1 cellular context compared by ENCODE assay signal in the genomic region with DNA sequence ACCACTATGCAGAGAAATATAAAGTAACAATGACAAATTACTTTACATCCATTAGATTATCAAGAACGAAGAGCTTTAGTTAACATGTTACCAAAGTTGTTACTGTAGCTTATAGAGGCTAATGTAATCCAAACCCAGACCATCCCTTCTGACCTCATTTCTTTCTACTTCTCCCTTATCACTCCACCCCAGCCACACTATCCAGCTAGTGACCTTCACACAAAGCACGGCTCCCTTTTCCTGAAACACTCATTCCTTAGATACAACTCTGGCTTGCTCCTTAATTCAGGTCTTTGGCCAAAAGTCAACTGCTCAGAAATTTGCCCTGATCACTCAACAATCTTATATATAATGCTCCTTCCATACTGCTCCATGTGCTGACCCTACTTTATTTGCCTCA.
TF ChIP-seq lines count a peak whose summit lies in the region.

No MANE protein-coding gene starts in this region.

TF ChIP-seq in K562, 482 proteins besides CTCF, POLR2A, EP300 and RAD21 (continued from another document and continues in another):
- TF ChIP-seq SIN3A (IDR thresholded peaks at IDR 0.05; ENCODE audit: borderline replicate concordance in 2 of 2, control insufficient read depth in 1 of 2, low read depth in 2 of 2, low read length in 2 of 2) = no peak
- peak in 1 of 2 experiments; percentile 75; a peak in 1 of 4 replicates for TF ChIP-seq MLLT1 (IDR thresholded peaks at IDR 0.05)
- TF ChIP-seq, protein P1, sequence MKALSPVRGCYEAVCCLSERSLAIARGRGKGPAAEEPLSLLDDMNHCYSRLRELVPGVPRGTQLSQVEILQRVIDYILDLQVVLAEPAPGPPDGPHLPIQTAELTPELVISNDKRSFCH (CRISPR knock-in tag; IDR thresholded peaks at IDR 0.05) = no peak
- TF ChIP-seq, protein P1 (tag; IDR thresholded peaks at IDR 0.05) = peak; percentile 95
- TF ChIP-seq MTA2 (IDR thresholded peaks at IDR 0.05; ENCODE audit: low read depth) = peak; percentile 90
- TF ChIP-seq EHMT2 (IDR thresholded peaks at IDR 0.05) = peak; percentile 91
- TF ChIP-seq ARNT (IDR thresholded peaks at IDR 0.05) = peak; percentile 77 to 84; a peak in 2 of 4 replicates
- peak; percentile 79; the same call in 1 of the 2 replicates for TF ChIP-seq NCOA1 (IDR thresholded peaks at IDR 0.05; ENCODE audit: low read depth)
- TF ChIP-seq BCOR (IDR thresholded peaks at IDR 0.05) = 0 out of 2 replicates have a peak, but pooled peaks have one; percentile 26
- 0 out of 2 replicates have a peak, but pooled peaks have one; percentile 22 for TF ChIP-seq ZNF24 (IDR thresholded peaks at IDR 0.05)
- TF ChIP-seq HEY1 (CRISPR knock-in tag; IDR thresholded peaks at IDR 0.05; ENCODE audit: borderline replicate concordance) = no peak
- TF ChIP-seq EP400 (IDR thresholded peaks at IDR 0.05) = peak; percentile 54
- TF ChIP-seq CREB3 (tag; conservative IDR thresholded peaks at IDR 0.05; ENCODE audit: low read depth) = 0 out of 2 replicates have a peak, but pooled peaks have one; percentile 27
- TF ChIP-seq EGR1 (conservative IDR thresholded peaks at IDR 0.05) = no peak
- TF ChIP-seq ZNF143 (CRISPR knock-in tag; IDR thresholded peaks at IDR 0.05) = no peak
- TF ChIP-seq TRIM24 (IDR thresholded peaks at IDR 0.05) = peak; percentile 70 to 83; a peak in 3 of 4 replicates
- no peak for TF ChIP-seq POLR3G (IDR thresholded peaks at IDR 0.05; ENCODE audit: extremely low read depth, insufficient read length, insufficient replicate concordance)
- peak; percentile 94 for TF ChIP-seq SMARCE1 (IDR thresholded peaks at IDR 0.05)
- no peak for TF ChIP-seq NR4A1 (CRISPR knock-in tag; IDR thresholded peaks at IDR 0.05)
- no peak for TF ChIP-seq NR4A1 (tag; IDR thresholded peaks at IDR 0.05)
- TF ChIP-seq CXXC5 (CRISPR knock-in tag; IDR thresholded peaks at IDR 0.05) = 0 out of 2 replicates have a peak, but pooled peaks have one; percentile 41
- TF ChIP-seq CTBP1 (IDR thresholded peaks at IDR 0.05; ENCODE audit: borderline replicate concordance) = no peak
- no peak for TF ChIP-seq ATF1 (CRISPR knock-in tag; IDR thresholded peaks at IDR 0.05)
- TF ChIP-seq ATF1 (tag; IDR thresholded peaks at IDR 0.05) = peak; percentile 39; the same call in 1 of the 2 replicates
- TF ChIP-seq, protein P2, sequence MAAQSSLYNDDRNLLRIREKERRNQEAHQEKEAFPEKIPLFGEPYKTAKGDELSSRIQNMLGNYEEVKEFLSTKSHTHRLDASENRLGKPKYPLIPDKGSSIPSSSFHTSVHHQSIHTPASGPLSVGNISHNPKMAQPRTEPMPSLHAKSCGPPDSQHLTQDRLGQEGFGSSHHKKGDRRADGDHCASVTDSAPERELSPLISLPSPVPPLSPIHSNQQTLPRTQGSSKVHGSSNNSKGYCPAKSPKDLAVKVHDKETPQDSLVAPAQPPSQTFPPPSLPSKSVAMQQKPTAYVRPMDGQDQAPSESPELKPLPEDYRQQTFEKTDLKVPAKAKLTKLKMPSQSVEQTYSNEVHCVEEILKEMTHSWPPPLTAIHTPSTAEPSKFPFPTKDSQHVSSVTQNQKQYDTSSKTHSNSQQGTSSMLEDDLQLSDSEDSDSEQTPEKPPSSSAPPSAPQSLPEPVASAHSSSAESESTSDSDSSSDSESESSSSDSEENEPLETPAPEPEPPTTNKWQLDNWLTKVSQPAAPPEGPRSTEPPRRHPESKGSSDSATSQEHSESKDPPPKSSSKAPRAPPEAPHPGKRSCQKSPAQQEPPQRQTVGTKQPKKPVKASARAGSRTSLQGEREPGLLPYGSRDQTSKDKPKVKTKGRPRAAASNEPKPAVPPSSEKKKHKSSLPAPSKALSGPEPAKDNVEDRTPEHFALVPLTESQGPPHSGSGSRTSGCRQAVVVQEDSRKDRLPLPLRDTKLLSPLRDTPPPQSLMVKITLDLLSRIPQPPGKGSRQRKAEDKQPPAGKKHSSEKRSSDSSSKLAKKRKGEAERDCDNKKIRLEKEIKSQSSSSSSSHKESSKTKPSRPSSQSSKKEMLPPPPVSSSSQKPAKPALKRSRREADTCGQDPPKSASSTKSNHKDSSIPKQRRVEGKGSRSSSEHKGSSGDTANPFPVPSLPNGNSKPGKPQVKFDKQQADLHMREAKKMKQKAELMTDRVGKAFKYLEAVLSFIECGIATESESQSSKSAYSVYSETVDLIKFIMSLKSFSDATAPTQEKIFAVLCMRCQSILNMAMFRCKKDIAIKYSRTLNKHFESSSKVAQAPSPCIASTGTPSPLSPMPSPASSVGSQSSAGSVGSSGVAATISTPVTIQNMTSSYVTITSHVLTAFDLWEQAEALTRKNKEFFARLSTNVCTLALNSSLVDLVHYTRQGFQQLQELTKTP (IDR thresholded peaks at IDR 0.05; ENCODE audit: low read depth in 1 of 2, partially characterized antibody in 2 of 2) = peak; percentile 44 to 57
- TF ChIP-seq HDAC1 (IDR thresholded peaks at IDR 0.05) = peak in 1 of 2 experiments; percentile 74; a peak in 2 of 4 replicates
- peak; percentile 75; the same call in 1 of the 2 replicates for TF ChIP-seq CC2D1A (IDR thresholded peaks at IDR 0.05)
- no peak for TF ChIP-seq PRPF4 (IDR thresholded peaks at IDR 0.05; ENCODE audit: insufficient read depth, low read depth, low read length, poor library complexity, severe bottlenecking)
- 0 out of 2 replicates have a peak, but pooled peaks have one; percentile 53 for TF ChIP-seq MTA1 (IDR thresholded peaks at IDR 0.05; ENCODE audit: borderline replicate concordance)
- TF ChIP-seq TOE1 (IDR thresholded peaks at IDR 0.05; ENCODE audit: borderline replicate concordance) = 0 out of 2 replicates have a peak, but pooled peaks have one; percentile 53
- no peak for TF ChIP-seq TOE1 (CRISPR knock-in tag; IDR thresholded peaks at IDR 0.05; ENCODE audit: borderline replicate concordance, low read depth)
- TF ChIP-seq FOSL1 (tag; conservative IDR thresholded peaks at IDR 0.05) = peak; percentile 45; the same call in 1 of the 2 replicates
- peak in 1 of 2 experiments; percentile 82; a peak in 2 of 4 replicates for TF ChIP-seq RCOR1 (IDR thresholded peaks at IDR 0.05; ENCODE audit: borderline replicate concordance in 1 of 2, low read depth in 2 of 2, low read length in 2 of 2)
- TF ChIP-seq SMARCA4 (IDR thresholded peaks at IDR 0.05) = peak; percentile 95
- no peak for TF ChIP-seq FOXK1 (CRISPR knock-in tag; IDR thresholded peaks at IDR 0.05; ENCODE audit: borderline replicate concordance)
- peak; percentile 62; the same call in 1 of the 2 replicates for TF ChIP-seq CREM (IDR thresholded peaks at IDR 0.05; ENCODE audit: low read depth)
- peak; percentile 43; the same call in 1 of the 2 replicates for TF ChIP-seq STAT5A (IDR thresholded peaks at IDR 0.05; ENCODE audit: borderline replicate concordance, low read length)
- no peak for TF ChIP-seq ZNF347 (CRISPR knock-in tag; IDR thresholded peaks at IDR 0.05; ENCODE audit: low read depth)
- peak; percentile 80; the same call in 1 of the 2 replicates for TF ChIP-seq CHAMP1 (IDR thresholded peaks at IDR 0.05)
- peak; percentile 86 for TF ChIP-seq JUND (IDR thresholded peaks at IDR 0.05; ENCODE audit: borderline replicate concordance, low read depth, low read length)
- TF ChIP-seq JUND (tag; IDR thresholded peaks at IDR 0.05; ENCODE audit: borderline replicate concordance, low read depth, low read length) = peak; percentile 79; the same call in 1 of the 3 replicates
- TF ChIP-seq ATF7 (IDR thresholded peaks at IDR 0.05) = peak; percentile 81
- TF ChIP-seq CREB5 (CRISPR knock-in tag; IDR thresholded peaks at IDR 0.05) = no peak
- TF ChIP-seq ZMIZ1 (IDR thresholded peaks at IDR 0.05; ENCODE audit: low read depth in 2 of 2, low read length in 2 of 2) = no peak
- TF ChIP-seq CBX3 (IDR thresholded peaks at IDR 0.05; ENCODE audit: borderline replicate concordance in 1 of 2, low read length in 2 of 2) = peak in 1 of 2 experiments; percentile 71; a peak in 1 of 3 replicates
- 0 out of 2 replicates have a peak, but pooled peaks have one; percentile 2 for TF ChIP-seq NFRKB (IDR thresholded peaks at IDR 0.05; ENCODE audit: low read depth)
- peak; percentile 68 for TF ChIP-seq POLR2AphosphoS5 (IDR thresholded peaks at IDR 0.05; ENCODE audit: control insufficient read depth, insufficient read depth, low read depth, low read length)
- peak; percentile 84 for TF ChIP-seq ESRRA (IDR thresholded peaks at IDR 0.05; ENCODE audit: borderline replicate concordance, low read depth)
